In the genomic region with DNA sequence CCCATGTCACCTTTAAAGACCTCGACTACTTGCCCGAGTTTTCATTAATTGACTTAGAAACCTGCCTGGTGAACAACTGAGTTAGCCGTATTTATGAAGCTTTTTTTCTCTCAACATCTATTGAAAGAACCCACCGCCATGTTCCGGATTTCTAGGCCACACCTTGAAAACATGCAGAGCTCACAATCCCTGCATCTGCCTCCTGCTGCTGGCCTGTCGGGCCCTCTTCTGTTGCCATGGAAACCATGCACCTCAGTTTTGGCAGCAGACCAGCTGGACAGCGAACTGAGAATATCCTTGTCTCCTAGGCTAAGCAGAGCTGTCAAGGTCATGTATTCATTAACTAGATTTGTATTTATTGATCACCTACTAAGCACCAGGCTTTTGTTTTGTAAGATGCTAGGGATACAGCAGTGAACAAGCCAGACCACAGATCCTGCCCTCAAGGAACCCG, we compare ENCODE assay signal across 1 cellular context.
TF ChIP-seq lines count a peak whose summit lies in the region.

No MANE protein-coding gene starts in this region.

TF ChIP-seq in H1, 55 proteins besides CTCF, POLR2A, EP300 and RAD21:
- TF ChIP-seq CBX8 (IDR thresholded peaks at IDR 0.05; ENCODE audit: borderline replicate concordance, low read depth, low read length) (no peak), SIN3A (conservative IDR thresholded peaks at IDR 0.05 in 1 of 2, IDR thresholded peaks at IDR 0.05 in 1 of 2; ENCODE audit: low read depth in 1 of 2, low read length in 2 of 2) (peak; percentile 63 to 70; a peak in 1 of 4 replicates)
